In genomic region chr16:89398924-89399323, GRCh38 we compare ENCODE assay signal across 18 cellular contexts.
DNase-seq lines count a peak whose midpoint lies in the region; ATAC-seq and TF ChIP-seq lines count a peak whose summit lies in the region.
"Had no signal": no experiment of that assay in that cellular context is flagged by ENCODE, and none has a peak within 500 bp of the region (broad histone marks: within the 10 kb centered on the region; RNA-seq: fewer than 3 reads in every experiment).

No MANE protein-coding gene starts in this region.

- no peaks in the 10 kb centered on the region for H3K9me3 Mint-ChIP-seq in CD8-positive, alpha-beta T cell
- H3K9me3 Mint-ChIP-seq in activated naive CD8-positive, alpha-beta T cell treated with anti-CD3 and anti-CD28 coated beads for 36 hours, result no peaks in the 10 kb centered on the region
- no peaks in the 10 kb centered on the region for H3K9me3 Mint-ChIP-seq in naive B cell

- H3K27ac ChIP-seq in BLaER1 treated with 17β-estradiol and CSF1 and Interleukin-3, amounts not matched to agents 10 nM and 100 nM, result peak overlapping the region in 2 of 11 experiments; percentile 5 to 9; a peak in 1 of 22 replicates
- H3K27ac ChIP-seq in CD8-positive, alpha-beta T cell (ENCODE audit: low read depth, low read length), result no peak overlapping the region
- H3K27ac ChIP-seq: esophagus muscularis mucosa, suprapubic skin had no signal

- H3K4me3 ChIP-seq in BLaER1 treated with 17β-estradiol and CSF1 and Interleukin-3, amounts not matched to agents 10 nM and 100 nM, result no peak overlapping the region
- no peak overlapping the region for H3K4me3 ChIP-seq in CD8-positive, alpha-beta T cell (ENCODE audit: low read depth, low read length)
- no peak overlapping the region for H3K4me3 ChIP-seq in HAP-1
- H3K4me3 ChIP-seq: adrenal gland, esophagus muscularis mucosa, suprapubic skin had no signal

- intact Hi-C loops in CD8-positive, alpha-beta T cell (cut with DNase I, micrococcal nuclease), result no loop called here

- peaks cover 16 to 59% (median 36%) of the 10 kb centered on the region in 11 experiments for H3K36me3 ChIP-seq in BLaER1 treated with 17β-estradiol and CSF1 and Interleukin-3, amounts not matched to agents 10 nM and 100 nM
- peaks cover 4% of the 10 kb centered on the region for H3K36me3 ChIP-seq in CD8-positive, alpha-beta T cell (ENCODE audit: insufficient read depth, low read length)
- H3K36me3 ChIP-seq in HAP-1 (replicated peaks), result peaks cover 13% of the 10 kb centered on the region
- H3K36me3 ChIP-seq: adrenal gland, esophagus muscularis mucosa, suprapubic skin had no signal

- peak overlapping the region; percentile 8 for H3K27ac Mint-ChIP-seq in CD8-positive, alpha-beta T cell
- H3K27ac Mint-ChIP-seq in activated naive CD8-positive, alpha-beta T cell treated with anti-CD3 and anti-CD28 coated beads for 36 hours, result peak overlapping the region; percentile 55
- H3K27ac Mint-ChIP-seq in naive B cell, result peak overlapping the region in 5 of 6 donors; percentile 12 to 87 (median 75)

- no peak for DNase-seq in CD8-positive, alpha-beta T cell
- no peak for DNase-seq in activated naive CD8-positive, alpha-beta T cell treated with anti-CD3 and anti-CD28 coated beads for 36 hours
- DNase-seq in naive B cell (no peak), iPS-NIHi11 (ENCODE audit: low spot score) (no peak), HAP-1 (ENCODE audit: low spot score in 2 of 2) (no peak), NCI-H1694 (lab: John Stamatoyannopoulos, UW) (no peak)
- DNase-seq: activated CD4-positive, alpha-beta T cell treated with anti-CD3 and anti-CD28 coated beads for 1 hour; NCI-H1105; OCI-M1; SIG-M5; stimulated activated CD4-positive, alpha-beta T cell treated with anti-CD3 and anti-CD28 coated beads, Interleukin-4, amount 100 ng/mL, for 24 hours; T-helper 9 cell had no signal

- H3K27me3 ChIP-seq in BLaER1 treated with 17β-estradiol and CSF1 and Interleukin-3, amounts not matched to agents 10 nM and 100 nM, result no peaks in the 10 kb centered on the region
- no peaks in the 10 kb centered on the region for H3K27me3 ChIP-seq in CD8-positive, alpha-beta T cell (ENCODE audit: insufficient read depth, low read length)
- no peaks in the 10 kb centered on the region for H3K27me3 ChIP-seq in HAP-1 (ENCODE audit: low read depth)
- H3K27me3 ChIP-seq: adrenal gland, esophagus muscularis mucosa, suprapubic skin had no signal

- no peak for ATAC-seq in CD8-positive, alpha-beta T cell
- no peak for ATAC-seq in naive B cell (ENCODE audit: low read depth in 2 of 2)
- ATAC-seq in GM21529 (IDR thresholded peaks at IDR 0.05; ENCODE audit: unreplicated experiment), result no peak
- ATAC-seq: left lobe of liver had no signal

- H3K36me3 Mint-ChIP-seq in CD8-positive, alpha-beta T cell, result peaks cover 38% of the 10 kb centered on the region
- H3K36me3 Mint-ChIP-seq in activated naive CD8-positive, alpha-beta T cell treated with anti-CD3 and anti-CD28 coated beads for 36 hours, result peaks cover 20% of the 10 kb centered on the region
- H3K36me3 Mint-ChIP-seq in naive B cell, result no peaks in the 10 kb centered on the region

- in situ Hi-C loops in HAP-1 (cut with MboI; ENCODE audit: low sequenced_read_pairs), result no loop called here

- TF ChIP-seq CTCF in CD8-positive, alpha-beta T cell (IDR thresholded peaks at IDR 0.05), result no peak

- CTCF ChIA-PET in CD8-positive, alpha-beta T cell (lab: Charles Lee), result interaction anchor here (0.6 kb wide), 1 partner anchor 259 kb away, joined by 3 read pairs; no protein-coding TSS in a partner anchor

- H3K4me1 ChIP-seq in BLaER1 treated with 17β-estradiol and CSF1 and Interleukin-3, amounts not matched to agents 10 nM and 100 nM, result peaks cover 59 to 82% (median 72%) of the 10 kb centered on the region in 10 experiments
- peaks cover 73% of the 10 kb centered on the region for H3K4me1 ChIP-seq in CD8-positive, alpha-beta T cell (ENCODE audit: insufficient read depth, low read length)
- H3K4me1 ChIP-seq in HAP-1, result peaks cover 4% of the 10 kb centered on the region; the same call in 1 of the 2 replicates

- peak overlapping the region in 8 of 11 experiments; percentile 17 to 66 (median 33); a peak in 11 of 22 replicates for H3K4me2 ChIP-seq in BLaER1 treated with 17β-estradiol and CSF1 and Interleukin-3, amounts not matched to agents 10 nM and 100 nM

- peak overlapping the region in 4 of 11 experiments; percentile 1 to 23 (median 11); a peak in 3 of 22 replicates for H3K9ac ChIP-seq in BLaER1 treated with 17β-estradiol and CSF1 and Interleukin-3, amounts not matched to agents 10 nM and 100 nM

- H3K4me3 Mint-ChIP-seq in CD8-positive, alpha-beta T cell, result no peak overlapping the region
- no peak overlapping the region for H3K4me3 Mint-ChIP-seq in activated naive CD8-positive, alpha-beta T cell treated with anti-CD3 and anti-CD28 coated beads for 36 hours
- H3K4me3 Mint-ChIP-seq in naive B cell, result peak overlapping the region in 1 of 8 donors; percentile 20

- H4K20me1 ChIP-seq in BLaER1 treated with 17β-estradiol and CSF1 and Interleukin-3, amounts not matched to agents 10 nM and 100 nM, result peaks cover 95 to 98% (median 96%) of the 10 kb centered on the region in 11 experiments

- POLR2A ChIA-PET in CD8-positive, alpha-beta T cell (lab: Charles Lee), result no interaction called here

- no peaks in the 10 kb centered on the region for H3K9me3 ChIP-seq in BLaER1 treated with 17β-estradiol and CSF1 and Interleukin-3, amounts not matched to agents 10 nM and 100 nM (replicated peaks in 1 of 11)
- H3K9me3 ChIP-seq in CD8-positive, alpha-beta T cell (ENCODE audit: low read length), result no peaks in the 10 kb centered on the region
- H3K9me3 ChIP-seq in HAP-1, result no peaks in the 10 kb centered on the region
- H3K9me3 ChIP-seq: adrenal gland, esophagus muscularis mucosa, suprapubic skin had no signal

- H3K4me1 Mint-ChIP-seq in CD8-positive, alpha-beta T cell (ENCODE audit: low read depth), result peaks cover 77% of the 10 kb centered on the region
- peaks cover 63% of the 10 kb centered on the region for H3K4me1 Mint-ChIP-seq in activated naive CD8-positive, alpha-beta T cell treated with anti-CD3 and anti-CD28 coated beads for 36 hours
- H3K4me1 Mint-ChIP-seq in naive B cell, result peaks cover 41 to 78% (median 47%) of the 10 kb centered on the region in 3 donors

- no peaks in the 10 kb centered on the region for H3K27me3 Mint-ChIP-seq in CD8-positive, alpha-beta T cell (ENCODE audit: low read depth)
- H3K27me3 Mint-ChIP-seq in activated naive CD8-positive, alpha-beta T cell treated with anti-CD3 and anti-CD28 coated beads for 36 hours, result no peaks in the 10 kb centered on the region
- H3K27me3 Mint-ChIP-seq in naive B cell, result no peaks in the 10 kb centered on the region

Comparison
In these comparisons a context has a peak if more than half of its experiments do, and no peak if none do; other contexts are left out.
1. H3K27ac Mint-ChIP-seq: peak in every context shown above with its lines; median percentile 75 in naive B cell; 55 in activated naive CD8-positive, alpha-beta T cell treated with anti-CD3 and anti-CD28 coated beads for 36 hours; 8 in CD8-positive, alpha-beta T cell.